Comparison of ENCODE assay signal across 17 cellular contexts in genomic region chr4:16860506-16860905, GRCh38. TPM values are rescaled to one million over a fixed set of nuclear protein-coding genes. Genes with fewer than 3 reads are reported as not detected.
DNase-seq lines count a peak whose midpoint lies in the region; ATAC-seq and TF ChIP-seq lines count a peak whose summit lies in the region.
"Had no signal": no experiment of that assay in that cellular context is flagged by ENCODE, and none has a peak within 500 bp of the region (broad histone marks: within the 10 kb centered on the region; RNA-seq: fewer than 3 reads in every experiment).

No MANE protein-coding gene starts in this region.

- H3K9me3 ChIP-seq in upper lobe of left lung = no peaks in the 10 kb centered on the region
- H3K9me3 ChIP-seq: esophagus muscularis mucosa, stomach had no signal

- peaks cover 2 to 31% (median 24%) of the 10 kb centered on the region in 4 donors for H3K4me1 ChIP-seq in upper lobe of left lung

- in situ Hi-C loops in astrocyte of the cerebellum (cut with HindIII; ENCODE audit: low sequenced_read_pairs) = no loop called here

- H3K27ac ChIP-seq in upper lobe of left lung = peak overlapping the region in 3 of 4 donors; percentile 58 to 94 (median 81)
- H3K27ac ChIP-seq: stomach had no signal

- H3K27me3 ChIP-seq in upper lobe of left lung = no peaks in the 10 kb centered on the region
- H3K27me3 ChIP-seq: esophagus muscularis mucosa, stomach had no signal

- TF ChIP-seq CTCF in astrocyte of the cerebellum (IDR thresholded peaks at IDR 0.05; ENCODE audit: low read depth, low read length, missing control alignments) (no peak), upper lobe of left lung (IDR thresholded peaks at IDR 0.05) (no peak)

- peak; percentile 70 for DNase-seq in H4 (ENCODE audit: low spot score)
- peak; percentile 91 for DNase-seq in astrocyte of the cerebellum (ENCODE audit: low read depth)
- peak; percentile 12 for DNase-seq in foreskin melanocyte
- DNase-seq in upper lobe of left lung = no peak
- no peak for DNase-seq in NOMO-1 treated with dmso at 0.1 percent for 144 hours (lab: John Stamatoyannopoulos, UW; ENCODE audit: unreplicated experiment)
- DNase-seq in NCI-H524 (lab: John Stamatoyannopoulos, UW) = no peak
- no peak for DNase-seq in NOMO-1 (lab: John Stamatoyannopoulos, UW; ENCODE audit: unreplicated experiment in 2 of 2)
- DNase-seq: activated CD4-positive, alpha-beta T cell treated with anti-CD3 and anti-CD28 coated beads, Interleukin-2, amount 10 ng/mL, durations not matched to agents 7 days and 5 days; caudate nucleus; COR-L47; naive B cell; NCI-H1417 treated with DMSO at 0.1 percent for 48 hours; NCI-H510A; stomach; T-helper 17 cell had no signal

- 0 to 50% methylated on average over 1 of the region's 1 CpG for WGBS in upper lobe of left lung, 2 donors

- no peak overlapping the region for H3K4me3 ChIP-seq in astrocyte of the cerebellum (ENCODE audit: low read depth, low read length)
- no peak overlapping the region for H3K4me3 ChIP-seq in upper lobe of left lung
- H3K4me3 ChIP-seq: esophagus muscularis mucosa, stomach had no signal

- no peak for TF ChIP-seq POLR2A in upper lobe of left lung (IDR thresholded peaks at IDR 0.05)

- no peaks in the 10 kb centered on the region for H3K36me3 ChIP-seq in upper lobe of left lung
- H3K36me3 ChIP-seq: esophagus muscularis mucosa, stomach had no signal

- TF ChIP-seq EP300 in upper lobe of left lung (IDR thresholded peaks at IDR 0.05) = no peak

- ATAC-seq in upper lobe of left lung (ENCODE audit: low FRiP score in 2 of 2) = no peak
- ATAC-seq: sciatic nerve, T-helper 17 cell had no signal

RNA-seq across cellular contexts. Expression of gene LDB2, which starts 37.9 kb away (rescaled TPM):
- 16.8 and 21.6 TPM in 2 replicates for total RNA-seq in H4 (2014; rRNA removed; shearing (Covaris generic))
- total RNA-seq in upper lobe of left lung = 10 to 100 TPM; 34.6 to 94.4 (median 45.9) TPM
- total RNA-seq: activated CD4-positive, alpha-beta T cell treated with anti-CD3 and anti-CD28 coated beads, Interleukin-2, amount 10 ng/mL, durations not matched to agents 7 days and 5 days; T-helper 17 cell had no signal

Comparison
In these comparisons a context has a peak if more than half of its experiments do, and no peak if none do; other contexts are left out.
1. DNase-seq: peak in H4 (single experiment), astrocyte of the cerebellum (single experiment) and foreskin melanocyte (single experiment); none in upper lobe of left lung (0 of 2), NOMO-1 treated with dmso at 0.1 percent for 144 hours (single experiment), NCI-H524 (0 of 2) and NOMO-1 (0 of 2).